11 cellular contexts compared by ENCODE assay signal in the genomic region with DNA sequence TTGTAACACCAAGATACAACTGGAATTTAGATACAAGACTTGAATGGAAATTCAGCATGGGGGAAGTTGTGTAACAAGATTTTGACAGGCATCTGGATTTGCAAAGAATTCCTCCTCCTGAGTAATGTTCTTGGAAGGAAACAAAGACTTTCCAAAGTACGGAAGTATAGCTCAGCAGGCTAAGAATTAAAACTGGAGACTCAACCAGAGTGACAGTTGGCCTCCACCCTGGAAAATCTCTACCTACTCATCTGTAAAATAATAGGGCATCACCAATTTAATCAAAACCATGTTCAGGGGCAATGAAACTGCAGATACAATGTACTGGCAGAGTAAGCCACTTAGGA. TPM values are rescaled to one million over a fixed set of nuclear protein-coding genes. Genes with fewer than 3 reads are reported as not detected.
DNase-seq lines count a peak whose midpoint lies in the region; ATAC-seq and TF ChIP-seq lines count a peak whose summit lies in the region.
"Had no signal": no experiment of that assay in that cellular context is flagged by ENCODE, and none has a peak within 500 bp of the region (broad histone marks: within the 10 kb centered on the region; RNA-seq: fewer than 3 reads in every experiment).

No MANE protein-coding gene starts in this region.

- H3K4me1 Mint-ChIP-seq in WTC11 (peaks cover 23% of the 10 kb centered on the region), osteocyte (ENCODE audit: unreplicated experiment) (peaks cover 32% of the 10 kb centered on the region)

- ATAC-seq in WTC11 (no peak), HG03521 (IDR thresholded peaks at IDR 0.05; ENCODE audit: unreplicated experiment) (no peak), GM21619 (IDR thresholded peaks at IDR 0.05; ENCODE audit: unreplicated experiment) (no peak)

- no peaks in the 10 kb centered on the region for H3K27me3 Mint-ChIP-seq in WTC11 (ENCODE audit: low read depth)
- H3K27me3 Mint-ChIP-seq in osteocyte (ENCODE audit: unreplicated experiment), result no peaks in the 10 kb centered on the region

- CTCF ChIA-PET in WTC11 (lab: Charles Lee), result interaction anchor here (0.7 to 3.5 kb wide), 4 partner anchors 9 to 123 kb away, joined by 3 to 19 read pairs (median 7); no protein-coding TSS in a partner anchor

- TF ChIP-seq CTCF in WTC11 (IDR thresholded peaks at IDR 0.05) (no peak), osteocyte (IDR thresholded peaks at IDR 0.05) (no peak)

- H3K27ac Mint-ChIP-seq in WTC11 (peak overlapping the region; percentile 32; the same call in 1 of the 2 replicates), osteocyte (ENCODE audit: unreplicated experiment) (peak overlapping the region; percentile 61)

- H3K36me3 Mint-ChIP-seq in WTC11 (no peaks in the 10 kb centered on the region), osteocyte (ENCODE audit: unreplicated experiment) (peaks cover 10% of the 10 kb centered on the region)

- H3K4me3 Mint-ChIP-seq in WTC11 (no peak overlapping the region), osteocyte (ENCODE audit: unreplicated experiment) (no peak overlapping the region)

- H3K9me3 Mint-ChIP-seq in WTC11, result no peaks in the 10 kb centered on the region
- no peaks in the 10 kb centered on the region for H3K9me3 Mint-ChIP-seq in osteocyte (ENCODE audit: unreplicated experiment)

- POLR2A ChIA-PET in WTC11 (lab: Charles Lee), result no interaction called here

- DNase-seq in EH (ENCODE audit: low read depth), result peak; percentile 74
- DNase-seq in WTC11 (ENCODE audit: low spot score), result no peak
- peak; percentile 79 for DNase-seq in fibroblast of peridontal ligament (ENCODE audit: extremely low read depth)
- DNase-seq in osteocyte (ENCODE audit: extremely low spot score, unreplicated experiment), result no peak
- no peak for DNase-seq in foreskin melanocyte
- no peak for DNase-seq in NCI-H146 treated with DMSO at 0.1 percent for 48 hours (lab: John Stamatoyannopoulos, UW; ENCODE audit: unreplicated experiment)
- DNase-seq: colonic mucosa, KG1, NCI-H526 treated with DMSO at 0.1 percent for 48 hours had no signal

TF ChIP-seq in WTC11, 78 proteins besides CTCF, POLR2A, EP300 and RAD21:
- TF ChIP-seq ESRRA (CRISPR knock-in tag; IDR thresholded peaks at IDR 0.05; ENCODE audit: borderline replicate concordance), result no peak
- TF ChIP-seq, protein P1, sequence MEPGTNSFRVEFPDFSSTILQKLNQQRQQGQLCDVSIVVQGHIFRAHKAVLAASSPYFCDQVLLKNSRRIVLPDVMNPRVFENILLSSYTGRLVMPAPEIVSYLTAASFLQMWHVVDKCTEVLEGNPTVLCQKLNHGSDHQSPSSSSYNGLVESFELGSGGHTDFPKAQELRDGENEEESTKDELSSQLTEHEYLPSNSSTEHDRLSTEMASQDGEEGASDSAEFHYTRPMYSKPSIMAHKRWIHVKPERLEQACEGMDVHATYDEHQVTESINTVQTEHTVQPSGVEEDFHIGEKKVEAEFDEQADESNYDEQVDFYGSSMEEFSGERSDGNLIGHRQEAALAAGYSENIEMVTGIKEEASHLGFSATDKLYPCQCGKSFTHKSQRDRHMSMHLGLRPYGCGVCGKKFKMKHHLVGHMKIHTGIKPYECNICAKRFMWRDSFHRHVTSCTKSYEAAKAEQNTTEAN (CRISPR knock-in tag; IDR thresholded peaks at IDR 0.05), result no peak
- no peak for TF ChIP-seq GABPB1 (CRISPR knock-in tag; IDR thresholded peaks at IDR 0.05)
- TF ChIP-seq, protein P2, sequence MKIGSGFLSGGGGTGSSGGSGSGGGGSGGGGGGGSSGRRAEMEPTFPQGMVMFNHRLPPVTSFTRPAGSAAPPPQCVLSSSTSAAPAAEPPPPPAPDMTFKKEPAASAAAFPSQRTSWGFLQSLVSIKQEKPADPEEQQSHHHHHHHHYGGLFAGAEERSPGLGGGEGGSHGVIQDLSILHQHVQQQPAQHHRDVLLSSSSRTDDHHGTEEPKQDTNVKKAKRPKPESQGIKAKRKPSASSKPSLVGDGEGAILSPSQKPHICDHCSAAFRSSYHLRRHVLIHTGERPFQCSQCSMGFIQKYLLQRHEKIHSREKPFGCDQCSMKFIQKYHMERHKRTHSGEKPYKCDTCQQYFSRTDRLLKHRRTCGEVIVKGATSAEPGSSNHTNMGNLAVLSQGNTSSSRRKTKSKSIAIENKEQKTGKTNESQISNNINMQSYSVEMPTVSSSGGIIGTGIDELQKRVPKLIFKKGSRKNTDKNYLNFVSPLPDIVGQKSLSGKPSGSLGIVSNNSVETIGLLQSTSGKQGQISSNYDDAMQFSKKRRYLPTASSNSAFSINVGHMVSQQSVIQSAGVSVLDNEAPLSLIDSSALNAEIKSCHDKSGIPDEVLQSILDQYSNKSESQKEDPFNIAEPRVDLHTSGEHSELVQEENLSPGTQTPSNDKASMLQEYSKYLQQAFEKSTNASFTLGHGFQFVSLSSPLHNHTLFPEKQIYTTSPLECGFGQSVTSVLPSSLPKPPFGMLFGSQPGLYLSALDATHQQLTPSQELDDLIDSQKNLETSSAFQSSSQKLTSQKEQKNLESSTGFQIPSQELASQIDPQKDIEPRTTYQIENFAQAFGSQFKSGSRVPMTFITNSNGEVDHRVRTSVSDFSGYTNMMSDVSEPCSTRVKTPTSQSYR (CRISPR knock-in tag; IDR thresholded peaks at IDR 0.05), result no peak
- TF ChIP-seq, protein P3, sequence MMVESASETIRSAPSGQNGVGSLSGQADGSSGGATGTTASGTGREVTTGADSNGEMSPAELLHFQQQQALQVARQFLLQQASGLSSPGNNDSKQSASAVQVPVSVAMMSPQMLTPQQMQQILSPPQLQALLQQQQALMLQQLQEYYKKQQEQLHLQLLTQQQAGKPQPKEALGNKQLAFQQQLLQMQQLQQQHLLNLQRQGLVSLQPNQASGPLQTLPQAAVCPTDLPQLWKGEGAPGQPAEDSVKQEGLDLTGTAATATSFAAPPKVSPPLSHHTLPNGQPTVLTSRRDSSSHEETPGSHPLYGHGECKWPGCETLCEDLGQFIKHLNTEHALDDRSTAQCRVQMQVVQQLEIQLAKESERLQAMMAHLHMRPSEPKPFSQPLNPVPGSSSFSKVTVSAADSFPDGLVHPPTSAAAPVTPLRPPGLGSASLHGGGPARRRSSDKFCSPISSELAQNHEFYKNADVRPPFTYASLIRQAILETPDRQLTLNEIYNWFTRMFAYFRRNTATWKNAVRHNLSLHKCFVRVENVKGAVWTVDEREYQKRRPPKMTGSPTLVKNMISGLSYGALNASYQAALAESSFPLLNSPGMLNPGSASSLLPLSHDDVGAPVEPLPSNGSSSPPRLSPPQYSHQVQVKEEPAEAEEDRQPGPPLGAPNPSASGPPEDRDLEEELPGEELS (CRISPR knock-in tag; IDR thresholded peaks at IDR 0.05), result no peak

RNA-seq across cellular contexts. Expression of a gene that starts 14.8 kb away (rescaled TPM):
- total RNA-seq in WTC11 (2021) (28.9 to 30.3 TPM (median 29.1 TPM) in 3 replicates), osteocyte (49.5 and 56.1 TPM in 2 replicates)

RNA-seq across cellular contexts. Expression of a gene that starts 53.1 kb away (rescaled TPM):
- total RNA-seq in WTC11 (2021) (24.1 to 28.2 TPM (median 26.2 TPM) in 3 replicates), osteocyte (32.9 and 44.3 TPM in 2 replicates)

Comparison
In these comparisons a context has a peak if more than half of its experiments do, and no peak if none do; other contexts are left out.
1. DNase-seq: peak in EH (single experiment) and fibroblast of peridontal ligament (single experiment); none in WTC11 (single experiment), osteocyte (single experiment), foreskin melanocyte (single experiment) and NCI-H146 treated with DMSO at 0.1 percent for 48 hours (single experiment).